ENCODE assay signal across 24 cellular contexts in genomic region chr14:90809530-90810312, GRCh38. TPM values are rescaled to one million over a fixed set of nuclear protein-coding genes. Genes with fewer than 3 reads are reported as not detected.
DNase-seq lines count a peak whose midpoint lies in the region; ATAC-seq, FAIRE-seq and TF ChIP-seq lines count a peak whose summit lies in the region.
"Had no signal": no experiment of that assay in that cellular context is flagged by ENCODE, and none has a peak within 500 bp of the region (broad histone marks: within the 10 kb centered on the region; RNA-seq: fewer than 3 reads in every experiment).

No MANE protein-coding gene starts in this region.

- intact Hi-C loops in kidney (cut with DNase I) = no loop called here
- intact Hi-C loops in left ventricle myocardium superior (cut with micrococcal nuclease) = no loop called here

- TF ChIP-seq CTCF in Loucy (conservative IDR thresholded peaks at IDR 0.05; ENCODE audit: low read length) (no peak), kidney (IDR thresholded peaks at IDR 0.05; ENCODE audit: borderline replicate concordance, extremely low read depth, insufficient read depth) (no peak)

- H3K9ac ChIP-seq in BLaER1 (no peak overlapping the region), Loucy (ENCODE audit: low read depth, low read length, poor library complexity, severe bottlenecking) (peak overlapping the region; percentile 20), kidney (ENCODE audit: low read length in 2 of 2) (peak overlapping the region in 1 of 2 donors; percentile 44), trophoblast cell (ENCODE audit: low read length) (no peak overlapping the region)

- H4K12ac ChIP-seq in trophoblast cell (ENCODE audit: low read depth, low read length) = no peak overlapping the region

- H3K14ac ChIP-seq in trophoblast cell (ENCODE audit: low read length) = no peak overlapping the region

- ATAC-seq in left ventricle myocardium superior (no peak), HG03378 (IDR thresholded peaks at IDR 0.05; ENCODE audit: unreplicated experiment) (no peak)
- ATAC-seq: CD8-positive, alpha-beta T cell; GM12878; GM23338 had no signal

- no peak for DNase-seq in kidney
- no peak for DNase-seq in trophoblast cell
- DNase-seq in HK-2 (ENCODE audit: unreplicated experiment) = no peak
- no peak for DNase-seq in left ventricle myocardium superior
- no peak for DNase-seq in T-helper 1 cell
- DNase-seq: AML-193; Caco-2; CD8-positive, alpha-beta T cell; GDM1; H9; KBM-7; MM.1S; NCI-H2029; NCI-H526 treated with DMSO at 0.1 percent for 48 hours; PC-9; Right ventricle myocardium superior had no signal

- H3K27ac ChIP-seq in BLaER1 = no peak overlapping the region
- peak overlapping the region; percentile 79 to 89 for H3K27ac ChIP-seq in kidney (ENCODE audit: low read depth in 2 of 2, low read length in 2 of 2)
- H3K27ac ChIP-seq in trophoblast cell (ENCODE audit: low read depth, low read length) = no peak overlapping the region
- H3K27ac ChIP-seq: C4-2B, PC-9, SJSA1 had no signal

- H3K4me3 ChIP-seq in BLaER1 = no peak overlapping the region
- H3K4me3 ChIP-seq in Loucy (ENCODE audit: low read length, poor library complexity, severe bottlenecking) = no peak overlapping the region
- H3K4me3 ChIP-seq in kidney (ENCODE audit: low read length in 2 of 2) = peak overlapping the region; percentile 31 to 38
- H3K4me3 ChIP-seq in trophoblast cell (ENCODE audit: low read depth, low read length) = no peak overlapping the region
- H3K4me3 ChIP-seq: GM12878, GM23338, PC-9, SJSA1 had no signal

- H3K23ac ChIP-seq in trophoblast cell (ENCODE audit: low read length) = no peak overlapping the region

- H3F3A ChIP-seq in Loucy (ENCODE audit: low read depth) = no peaks in the 10 kb centered on the region; the same call in 1 of the 2 replicates

- H3K4me1 ChIP-seq in BLaER1 (peaks cover 67% of the 10 kb centered on the region), Loucy (ENCODE audit: insufficient read depth, low read length, poor library complexity, severe bottlenecking) (peaks cover 96% of the 10 kb centered on the region), kidney (ENCODE audit: control insufficient read depth in 1 of 2, insufficient read depth in 1 of 2, low read depth in 1 of 2, low read length in 2 of 2) (peaks cover 54 to 57% of the 10 kb centered on the region in 2 donors), trophoblast cell (ENCODE audit: control insufficient read depth in 1 of 2, insufficient read depth in 2 of 2, low read length in 2 of 2) (peaks cover 32 to 38% of the 10 kb centered on the region in 2 experiments)
- H3K4me1 ChIP-seq: Caco-2, SJSA1 had no signal

- H2AFZ ChIP-seq in Loucy (ENCODE audit: low read length) (no peak overlapping the region), trophoblast cell (ENCODE audit: insufficient read depth, low read length, poor library complexity) (no peak overlapping the region)
- H2AFZ ChIP-seq: GM23338, PC-9 had no signal

- H2BK12ac ChIP-seq in trophoblast cell (ENCODE audit: low read length) = no peak overlapping the region

- peak overlapping the region; percentile 37 for H3K4ac ChIP-seq in trophoblast cell (ENCODE audit: low read depth, low read length)

- no peak overlapping the region for H2AK5ac ChIP-seq in trophoblast cell (ENCODE audit: low read length)

- H3K79me2 ChIP-seq in Loucy (ENCODE audit: insufficient read depth, low read length) (peaks cover 99% of the 10 kb centered on the region), trophoblast cell (ENCODE audit: control insufficient read depth, insufficient read depth, low read length, poor library complexity) (peaks cover 19% of the 10 kb centered on the region)

- no peaks in the 10 kb centered on the region for H3K27me3 ChIP-seq in BLaER1
- H3K27me3 ChIP-seq in Loucy (ENCODE audit: insufficient read depth, low read length, poor library complexity, severe bottlenecking) = no peaks in the 10 kb centered on the region
- H3K27me3 ChIP-seq in trophoblast cell (ENCODE audit: insufficient read depth, low read length) = no peaks in the 10 kb centered on the region
- H3K27me3 ChIP-seq: SJSA1 had no signal

- peaks cover 62% of the 10 kb centered on the region; the same call in 1 of the 2 replicates for H4K20me1 ChIP-seq in BLaER1
- no peaks in the 10 kb centered on the region for H4K20me1 ChIP-seq in Loucy (ENCODE audit: insufficient read depth, low read length, poor library complexity, severe bottlenecking)

- no peak overlapping the region for H4K8ac ChIP-seq in trophoblast cell (ENCODE audit: low read depth, low read length)

- no peak overlapping the region for H4K91ac ChIP-seq in trophoblast cell (ENCODE audit: low read depth, low read length)

- WGBS in trophoblast cell (ENCODE audit: extremely low coverage, insufficient coverage, insufficient read length) = no CpG with 5 or more reads among the region's 7 CpGs

- H3K79me1 ChIP-seq in trophoblast cell (ENCODE audit: low read length) = peaks cover 19% of the 10 kb centered on the region

- H3K9me2 ChIP-seq in Loucy (replicated peaks; ENCODE audit: low read depth, low read length) = no peaks in the 10 kb centered on the region

- H3K36me3 ChIP-seq in BLaER1 (no peaks in the 10 kb centered on the region), Loucy (ENCODE audit: insufficient read depth, low read length) (no peaks in the 10 kb centered on the region), kidney (ENCODE audit: control insufficient read depth in 1 of 2, insufficient read depth in 2 of 2, low read length in 2 of 2) (no peaks in the 10 kb centered on the region), trophoblast cell (ENCODE audit: control insufficient read depth in 1 of 2, insufficient read depth in 2 of 2, low read length in 2 of 2) (no peaks in the 10 kb centered on the region)
- H3K36me3 ChIP-seq: SJSA1 had no signal

- no peak overlapping the region for H2BK5ac ChIP-seq in trophoblast cell (ENCODE audit: low read depth, low read length, poor library complexity)

- H2BK120ac ChIP-seq in trophoblast cell (ENCODE audit: insufficient read depth, low read length, poor library complexity) = no peak overlapping the region

- no peaks in the 10 kb centered on the region for H3K9me3 ChIP-seq in BLaER1
- no peaks in the 10 kb centered on the region for H3K9me3 ChIP-seq in Loucy (ENCODE audit: insufficient read depth, low read depth, low read length)
- H3K9me3 ChIP-seq in kidney (ENCODE audit: control insufficient read depth in 1 of 2, low read length in 2 of 2) = no peaks in the 10 kb centered on the region
- H3K9me3 ChIP-seq in trophoblast cell (ENCODE audit: insufficient read depth, low read depth, low read length) = peaks cover 3% of the 10 kb centered on the region
- H3K9me3 ChIP-seq: Caco-2, SJSA1 had no signal

- FAIRE-seq in kidney (lab: Jason Lieb, UNC) = no peak
- FAIRE-seq: A204.1, GM12878 had no signal

- H3K4me2 ChIP-seq in BLaER1 = 0 out of 2 replicates have a peak overlapping the region, but pooled peaks have one; percentile 1
- peak overlapping the region; percentile 87 for H3K4me2 ChIP-seq in Loucy (ENCODE audit: low read depth, low read length, poor library complexity, severe bottlenecking)
- H3K4me2 ChIP-seq in trophoblast cell (ENCODE audit: low read length) = no peak overlapping the region
- H3K4me2 ChIP-seq: GM23338, PC-9 had no signal

- peak overlapping the region; percentile 59 for H3K18ac ChIP-seq in trophoblast cell (ENCODE audit: low read length)

RNA-seq across cellular contexts. Expression of gene TTC7B, which starts 6.5 kb away (rescaled TPM):
- 48.3 TPM for total RNA-seq in kidney
- 23.4 TPM for polyA plus RNA-seq in kidney (ENCODE audit: insufficient read depth, low read depth, low replicate concordance)
- polyA plus RNA-seq in trophoblast cell (2013) = 92.4 and 94.7 TPM in 2 replicates
- 72.2 TPM for total RNA-seq in left ventricle myocardium superior

Comparison
In these comparisons a context has a peak if more than half of its experiments do, and no peak if none do; other contexts are left out.
1. H3K27ac ChIP-seq: peak in kidney (2 of 2); none in BLaER1 (single experiment) and trophoblast cell (single experiment).
2. H3K4me3 ChIP-seq: peak in kidney (2 of 2); none in BLaER1 (single experiment), Loucy (single experiment) and trophoblast cell (single experiment).